1 cellular context compared by ENCODE assay signal in the genomic region with DNA sequence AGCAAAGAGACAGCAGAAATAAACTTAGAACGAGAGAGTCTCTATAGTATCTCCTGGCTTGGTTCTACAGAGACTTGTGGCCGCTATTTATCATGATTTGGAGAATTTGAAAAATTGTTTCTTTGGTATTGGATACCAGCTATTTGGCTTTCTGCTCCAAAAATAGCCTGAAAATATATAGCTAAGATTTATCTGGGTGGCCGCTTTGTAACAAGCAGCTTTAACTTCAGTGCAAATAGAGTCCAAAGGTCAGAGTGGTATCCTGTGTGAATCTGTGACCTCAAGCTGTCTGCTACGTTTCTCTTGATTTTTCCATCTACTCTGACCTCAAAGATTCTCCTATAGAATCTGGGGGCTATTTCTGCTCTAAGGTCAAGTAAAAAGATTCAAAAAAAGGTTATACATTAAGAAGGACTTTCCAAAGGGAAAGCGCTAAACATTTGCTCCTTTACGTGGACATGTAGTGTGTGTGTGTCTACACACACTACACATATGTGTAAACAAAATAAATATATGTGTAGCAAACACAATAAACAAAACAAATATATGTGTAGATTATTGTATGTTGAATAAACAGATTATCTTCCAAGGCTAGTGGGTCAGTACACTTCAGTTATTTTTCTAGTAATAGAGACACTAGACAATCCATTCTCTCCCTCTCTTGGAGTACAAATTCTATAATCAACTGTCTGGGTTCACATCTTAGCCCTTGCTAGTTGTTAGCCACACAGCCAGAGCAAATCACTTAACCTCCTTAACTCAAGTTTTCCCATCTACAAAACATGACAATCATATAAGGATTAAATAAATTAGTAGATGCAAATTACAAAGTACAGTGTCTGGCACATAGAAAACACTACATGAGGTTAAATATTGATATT.
A peak's percentile ranks its signal among the peaks of the same experiment; 100 is the strongest.
TF ChIP-seq lines count a peak whose summit lies in the region.

No MANE protein-coding gene starts in this region.

TF ChIP-seq in GM12878, 131 proteins besides CTCF, POLR2A, EP300 and RAD21 (continued from another document):
- no peak for TF ChIP-seq REST (IDR thresholded peaks at IDR 0.05; ENCODE audit: low read depth, low read length)
- TF ChIP-seq NFXL1 (IDR thresholded peaks at IDR 0.05; ENCODE audit: borderline replicate concordance): no peak
- TF ChIP-seq RFX5 (IDR thresholded peaks at IDR 0.05; ENCODE audit: low read depth, low read length): no peak
- TF ChIP-seq WRNIP1 (IDR thresholded peaks at IDR 0.05; ENCODE audit: borderline replicate concordance, low read depth, low read length): no peak
- TF ChIP-seq, protein P1, sequence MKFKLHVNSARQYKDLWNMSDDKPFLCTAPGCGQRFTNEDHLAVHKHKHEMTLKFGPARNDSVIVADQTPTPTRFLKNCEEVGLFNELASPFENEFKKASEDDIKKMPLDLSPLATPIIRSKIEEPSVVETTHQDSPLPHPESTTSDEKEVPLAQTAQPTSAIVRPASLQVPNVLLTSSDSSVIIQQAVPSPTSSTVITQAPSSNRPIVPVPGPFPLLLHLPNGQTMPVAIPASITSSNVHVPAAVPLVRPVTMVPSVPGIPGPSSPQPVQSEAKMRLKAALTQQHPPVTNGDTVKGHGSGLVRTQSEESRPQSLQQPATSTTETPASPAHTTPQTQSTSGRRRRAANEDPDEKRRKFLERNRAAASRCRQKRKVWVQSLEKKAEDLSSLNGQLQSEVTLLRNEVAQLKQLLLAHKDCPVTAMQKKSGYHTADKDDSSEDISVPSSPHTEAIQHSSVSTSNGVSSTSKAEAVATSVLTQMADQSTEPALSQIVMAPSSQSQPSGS (IDR thresholded peaks at IDR 0.05; ENCODE audit: low read length): no peak
- no peak for TF ChIP-seq PRDM15 (CRISPR knock-in tag; IDR thresholded peaks at IDR 0.05)
- TF ChIP-seq MEF2B (IDR thresholded peaks at IDR 0.05; ENCODE audit: partially characterized antibody, poor library complexity, severe bottlenecking): peak; percentile 59
- TF ChIP-seq ZBTB11 (CRISPR knock-in tag; IDR thresholded peaks at IDR 0.05): no peak
- TF ChIP-seq ELK1 (IDR thresholded peaks at IDR 0.05; ENCODE audit: low read depth, low read length): no peak
- TF ChIP-seq SMAD5 (IDR thresholded peaks at IDR 0.05; ENCODE audit: low read depth): no peak
- TF ChIP-seq SKIL (IDR thresholded peaks at IDR 0.05; ENCODE audit: low read depth, poor library complexity, severe bottlenecking): peak; percentile 57
- no peak for TF ChIP-seq BCL11A (IDR thresholded peaks at IDR 0.05; ENCODE audit: low read depth, low read length)
- no peak for TF ChIP-seq CHD2 (IDR thresholded peaks at IDR 0.05; ENCODE audit: borderline replicate concordance, low read depth, low read length)
- no peak for TF ChIP-seq BMI1 (IDR thresholded peaks at IDR 0.05; ENCODE audit: borderline replicate concordance)
- peak; percentile 90 for TF ChIP-seq NR2F1 (conservative IDR thresholded peaks at IDR 0.05)
- TF ChIP-seq ZZZ3 (IDR thresholded peaks at IDR 0.05; ENCODE audit: control insufficient read depth, insufficient read length, low read depth): no peak
- TF ChIP-seq NR2C2 (IDR thresholded peaks at IDR 0.05; ENCODE audit: borderline replicate concordance, control insufficient read depth, insufficient read length, low read depth): no peak
- TF ChIP-seq, protein P2, sequence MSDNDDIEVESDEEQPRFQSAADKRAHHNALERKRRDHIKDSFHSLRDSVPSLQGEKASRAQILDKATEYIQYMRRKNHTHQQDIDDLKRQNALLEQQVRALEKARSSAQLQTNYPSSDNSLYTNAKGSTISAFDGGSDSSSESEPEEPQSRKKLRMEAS (IDR thresholded peaks at IDR 0.05; ENCODE audit: low read depth, low read length): no peak
- no peak for TF ChIP-seq JUNB (IDR thresholded peaks at IDR 0.05)
- TF ChIP-seq SUPT20H (IDR thresholded peaks at IDR 0.05; ENCODE audit: borderline replicate concordance, control insufficient read depth, low read depth, low read length): no peak
- TF ChIP-seq HCFC1 (IDR thresholded peaks at IDR 0.05; ENCODE audit: low read length): no peak
- no peak for TF ChIP-seq ZNF622 (IDR thresholded peaks at IDR 0.05)
- peak; percentile 29; the same call in 1 of the 2 replicates for TF ChIP-seq ESRRA (IDR thresholded peaks at IDR 0.05; ENCODE audit: low read length)
- TF ChIP-seq HDGF (IDR thresholded peaks at IDR 0.05): no peak
- TF ChIP-seq SRF (IDR thresholded peaks at IDR 0.05; ENCODE audit: low read depth in 2 of 2, low read length in 2 of 2): no peak
- TF ChIP-seq RCOR1 (conservative IDR thresholded peaks at IDR 0.05; ENCODE audit: low read depth, low read length): no peak
- TF ChIP-seq SIN3A (IDR thresholded peaks at IDR 0.05; ENCODE audit: low read depth, low read length): no peak
- TF ChIP-seq RBBP5 (conservative IDR thresholded peaks at IDR 0.05): no peak
- TF ChIP-seq FOXK2 (IDR thresholded peaks at IDR 0.05): no peak
- TF ChIP-seq MYC (IDR thresholded peaks at IDR 0.05; ENCODE audit: insufficient read depth, insufficient read length, insufficient replicate concordance, low read length, severe bottlenecking): no peak
- TF ChIP-seq IKZF2 (IDR thresholded peaks at IDR 0.05): peak; percentile 33 to 55; a peak in 2 of 4 replicates
- no peak for TF ChIP-seq ZNF274 (IDR thresholded peaks at IDR 0.05; ENCODE audit: insufficient read depth, insufficient read length)
- TF ChIP-seq ASH2L (IDR thresholded peaks at IDR 0.05; ENCODE audit: borderline replicate concordance, low read depth): no peak
- TF ChIP-seq CBX3 (IDR thresholded peaks at IDR 0.05; ENCODE audit: borderline replicate concordance, low read depth): no peak
- TF ChIP-seq, protein P3, sequence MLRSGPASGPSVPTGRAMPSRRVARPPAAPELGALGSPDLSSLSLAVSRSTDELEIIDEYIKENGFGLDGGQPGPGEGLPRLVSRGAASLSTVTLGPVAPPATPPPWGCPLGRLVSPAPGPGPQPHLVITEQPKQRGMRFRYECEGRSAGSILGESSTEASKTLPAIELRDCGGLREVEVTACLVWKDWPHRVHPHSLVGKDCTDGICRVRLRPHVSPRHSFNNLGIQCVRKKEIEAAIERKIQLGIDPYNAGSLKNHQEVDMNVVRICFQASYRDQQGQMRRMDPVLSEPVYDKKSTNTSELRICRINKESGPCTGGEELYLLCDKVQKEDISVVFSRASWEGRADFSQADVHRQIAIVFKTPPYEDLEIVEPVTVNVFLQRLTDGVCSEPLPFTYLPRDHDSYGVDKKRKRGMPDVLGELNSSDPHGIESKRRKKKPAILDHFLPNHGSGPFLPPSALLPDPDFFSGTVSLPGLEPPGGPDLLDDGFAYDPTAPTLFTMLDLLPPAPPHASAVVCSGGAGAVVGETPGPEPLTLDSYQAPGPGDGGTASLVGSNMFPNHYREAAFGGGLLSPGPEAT (IDR thresholded peaks at IDR 0.05; ENCODE audit: low read depth): peak; percentile 48; the same call in 1 of the 2 replicates
- TF ChIP-seq IKZF1 (conservative IDR thresholded peaks at IDR 0.05): peak; percentile 51; the same call in 1 of the 2 replicates
- TF ChIP-seq SPI1 (IDR thresholded peaks at IDR 0.05; ENCODE audit: borderline replicate concordance, insufficient read depth, low read depth, low read length): no peak
- TF ChIP-seq TCF7 (IDR thresholded peaks at IDR 0.05; ENCODE audit: borderline replicate concordance): no peak
